Comparison of ENCODE assay signal across 30 cellular contexts in genomic region chr15:39639037-39639436, GRCh38.
"Had no signal": no experiment of that assay in that cellular context is flagged by ENCODE, and none has a peak within 500 bp of the region (broad histone marks: within the 10 kb centered on the region; RNA-seq: fewer than 3 reads in every experiment).

No MANE protein-coding gene starts in this region.

- H3K4me1 Mint-ChIP-seq: activated B cell treated with CpG ODN at 0.5 μM for 24 hours had no signal

- H3K4me3 ChIP-seq: adrenal gland, body of pancreas, breast epithelium, Peyer's patch, SJSA1 had no signal

- ATAC-seq: activated naive CD4-positive, alpha-beta T cell treated with anti-CD3 and anti-CD28 coated beads, Interleukin-2, amount 50 U/mL, for 72 hours; activated T-cell treated with anti-CD3 and anti-CD28 coated beads, Interleukin-2, amount 50 U/mL, for 4 hours; body of pancreas; PC-3 had no signal

- H3K27ac ChIP-seq: adrenal gland, body of pancreas, breast epithelium, KMS-11, Peyer's patch, SJSA1 had no signal

- H3K36me3 Mint-ChIP-seq: activated CD4-positive, alpha-beta memory T cell treated with anti-CD3 and anti-CD28 coated beads for 36 hours; activated naive CD4-positive, alpha-beta T cell treated with anti-CD3 and anti-CD28 coated beads, Interleukin-2, amount 50 U/mL, for 72 hours had no signal

- DNase-seq: activated B cell treated with CpG ODN at 0.5 μM for 24 hours; activated CD4-positive, alpha-beta memory T cell treated with anti-CD3 and anti-CD28 coated beads for 36 hours; activated CD4-positive, alpha-beta T cell treated with anti-CD3 and anti-CD28 coated beads for 4 hours; activated CD4-positive, alpha-beta T cell treated with anti-CD3 and anti-CD28 coated beads, Interleukin-2, amount 50 U/mL, for 1 hour; activated CD4-positive, CD25-positive, alpha-beta regulatory T cell treated with anti-CD3 and anti-CD28 coated beads, Interleukin-2, amount 50 U/mL, for 72 hours; activated CD8-positive, alpha-beta memory T cell treated with anti-CD3 and anti-CD28 coated beads, Interleukin-2, amount 50 U/mL, for 4 hours; activated gamma-delta T cell treated with Interleukin-2 at 50 U/mL for 16 hours; activated naive CD4-positive, alpha-beta T cell treated with anti-CD3 and anti-CD28 coated beads for 36 hours; activated T-cell treated with anti-CD3 and anti-CD28 coated beads for 4 hours; activated T-cell treated with anti-CD3 and anti-CD28 coated beads, Interleukin-2, amount 50 U/mL, for 4 hours; adrenal gland; body of pancreas; NCI-H1105; NCI-H1417 treated with DMSO at 0.1 percent for 48 hours; NCI-H187 treated with DMSO at 0.1 percent for 48 hours; NCI-H2081 treated with DMSO at 0.1 percent for 48 hours; NCI-H345; NCI-H524 treated with DMSO at 0.1 percent for 48 hours; NK-92 treated with Interleukin-12 subunit alpha and Interleukin-12 subunit beta, amount 100 ng/mL, for 24 hours; PC-3; Peyer's patch; RPMI8226; SHP77 treated with DMSO at 0.1 percent for 48 hours; SK-N-SH had no signal

- H3K27me3 ChIP-seq: adrenal gland, body of pancreas, breast epithelium, Peyer's patch, SJSA1 had no signal

- H3K9me2 ChIP-seq: SK-N-SH had no signal

- H3K4me2 ChIP-seq: KMS-11, SK-N-SH had no signal

- H3K27ac Mint-ChIP-seq: activated B cell treated with CpG ODN at 0.5 μM for 24 hours; activated CD4-positive, alpha-beta memory T cell treated with anti-CD3 and anti-CD28 coated beads for 36 hours; activated naive CD4-positive, alpha-beta T cell treated with anti-CD3 and anti-CD28 coated beads for 36 hours; activated naive CD4-positive, alpha-beta T cell treated with anti-CD3 and anti-CD28 coated beads, Interleukin-2, amount 50 U/mL, for 72 hours; activated T-helper 1 cell treated with anti-CD3 and anti-CD28 coated beads, Interleukin-12 subunit alpha, Interleukin-12 subunit beta, Interleukin-2, Interleukin-4 antibody, amounts not matched to agents 30 ng/mL and 10 ng/mL and 1 ng/mL, durations not matched to agents 14 hours and 24 hours and 36 hours; T-helper 1 cell treated with Interleukin-12 subunit alpha and Interleukin-12 subunit beta and Interleukin-4 antibody, amounts not matched to agents 30 μg/mL and 1 μg/mL, for 36 hours had no signal

- H3K36me3 ChIP-seq: adrenal gland, breast epithelium, Peyer's patch, SJSA1 had no signal

- H3K9me3 ChIP-seq: adrenal gland, body of pancreas, breast epithelium, Peyer's patch, SJSA1, SK-N-SH had no signal

- H3K9ac ChIP-seq: KMS-11, SK-N-SH had no signal

- H3K4me3 Mint-ChIP-seq: activated B cell treated with CpG ODN at 0.5 μM for 24 hours; activated CD4-positive, alpha-beta memory T cell treated with anti-CD3 and anti-CD28 coated beads for 36 hours; activated naive CD4-positive, alpha-beta T cell treated with anti-CD3 and anti-CD28 coated beads for 36 hours; activated T-cell treated with anti-CD3 and anti-CD28 coated beads, Interleukin-2, amount 50 U/mL, for 4 hours; activated T-helper 1 cell treated with anti-CD3 and anti-CD28 coated beads, Interleukin-12 subunit alpha, Interleukin-12 subunit beta, Interleukin-2, Interleukin-4 antibody, amounts not matched to agents 30 ng/mL and 10 ng/mL and 1 ng/mL, durations not matched to agents 14 hours and 24 hours and 36 hours; T-helper 1 cell treated with Interleukin-12 subunit alpha and Interleukin-12 subunit beta and Interleukin-4 antibody, amounts not matched to agents 30 μg/mL and 1 μg/mL, for 36 hours had no signal

- H3K4me1 ChIP-seq: body of pancreas, breast epithelium had no signal

- H3K9me3 Mint-ChIP-seq: activated B cell treated with CpG ODN at 0.5 μM for 24 hours; activated CD4-positive, alpha-beta memory T cell treated with anti-CD3 and anti-CD28 coated beads for 36 hours; activated naive CD4-positive, alpha-beta T cell treated with anti-CD3 and anti-CD28 coated beads for 36 hours; activated T-cell treated with anti-CD3 and anti-CD28 coated beads, Interleukin-2, amount 50 U/mL, for 4 hours; activated T-helper 1 cell treated with anti-CD3 and anti-CD28 coated beads, Interleukin-12 subunit alpha, Interleukin-12 subunit beta, Interleukin-2, Interleukin-4 antibody, amounts not matched to agents 30 ng/mL and 10 ng/mL and 1 ng/mL, durations not matched to agents 14 hours and 24 hours and 36 hours; T-helper 1 cell treated with Interleukin-12 subunit alpha and Interleukin-12 subunit beta and Interleukin-4 antibody, amounts not matched to agents 30 μg/mL and 1 μg/mL, for 36 hours had no signal
